Comparison of ENCODE assay signal across 21 cellular contexts in the genomic region with DNA sequence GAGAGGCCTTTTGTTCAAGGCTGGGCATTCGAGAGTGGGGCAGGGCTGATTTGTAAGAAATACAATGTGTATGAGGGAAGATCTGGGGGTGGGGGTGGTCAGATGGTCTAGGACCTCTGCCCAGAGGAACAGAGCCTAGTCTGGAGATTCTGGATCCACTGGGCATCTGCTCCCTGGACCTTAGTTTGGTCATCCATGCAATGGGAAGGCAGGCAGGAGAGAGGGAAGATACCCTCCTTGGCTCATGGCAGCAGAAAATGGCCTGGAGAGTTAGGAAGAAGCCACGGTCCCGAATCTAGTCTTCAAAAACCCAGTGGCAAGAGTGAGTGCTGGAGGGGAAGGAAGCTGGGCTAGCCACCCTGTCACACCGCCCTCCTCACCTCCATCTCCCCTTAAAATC. TPM values are rescaled to one million over a fixed set of nuclear protein-coding genes. Genes with fewer than 3 reads are reported as not detected.
DNase-seq lines count a peak whose midpoint lies in the region; ATAC-seq, FAIRE-seq and TF ChIP-seq lines count a peak whose summit lies in the region.
"Had no signal": no experiment of that assay in that cellular context is flagged by ENCODE, and none has a peak within 500 bp of the region (broad histone marks: within the 10 kb centered on the region; RNA-seq: fewer than 3 reads in every experiment).

No MANE protein-coding gene starts in this region.

- no peak overlapping the region for H4K8ac ChIP-seq in H1 (ENCODE audit: extremely low read depth, insufficient read depth, low read length)

- H3K27me3 Mint-ChIP-seq in neural progenitor cell (ENCODE audit: insufficient read depth, low read depth) (peaks cover 3% of the 10 kb centered on the region), osteocyte (ENCODE audit: unreplicated experiment) (no peaks in the 10 kb centered on the region)
- H3K27me3 Mint-ChIP-seq in activated T-helper 1 cell treated with anti-CD3 and anti-CD28 coated beads, Interleukin-12 subunit alpha, Interleukin-12 subunit beta, Interleukin-2, Interleukin-4 antibody, amounts not matched to agents 30 ng/mL and 10 ng/mL and 1 ng/mL, durations not matched to agents 14 hours and 24 hours and 36 hours (ENCODE audit: insufficient read depth): no peaks in the 10 kb centered on the region
- H3K27me3 Mint-ChIP-seq: B cell; CD4-positive, CD25-positive, alpha-beta regulatory T cell had no signal

- no peak overlapping the region for H2BK5ac ChIP-seq in H1 (ENCODE audit: low read depth, low read length)

- H3K4me3 Mint-ChIP-seq in neural progenitor cell (peak overlapping the region; percentile 57), osteocyte (ENCODE audit: unreplicated experiment) (no peak overlapping the region)
- no peak overlapping the region for H3K4me3 Mint-ChIP-seq in activated T-helper 1 cell treated with anti-CD3 and anti-CD28 coated beads, Interleukin-12 subunit alpha, Interleukin-12 subunit beta, Interleukin-2, Interleukin-4 antibody, amounts not matched to agents 30 ng/mL and 10 ng/mL and 1 ng/mL, durations not matched to agents 14 hours and 24 hours and 36 hours
- H3K4me3 Mint-ChIP-seq: B cell had no signal

- no peak overlapping the region for H3K4ac ChIP-seq in H1 (replicated peaks; ENCODE audit: insufficient read length, low read depth, low read length)

- FAIRE-seq in HepG2 (lab: Jason Lieb, UNC) (no peak), H1 (lab: Jason Lieb, UNC) (no peak)
- FAIRE-seq: A549 had no signal

- H4K20me1 ChIP-seq in HepG2 (ENCODE audit: insufficient read depth, low read length) (no peaks in the 10 kb centered on the region), H1 (replicated peaks in 1 of 2; ENCODE audit: control insufficient read depth in 1 of 2, insufficient read depth in 2 of 2, low read length in 2 of 2) (no peaks in the 10 kb centered on the region), neural progenitor cell (ENCODE audit: low read depth) (peaks cover 19% of the 10 kb centered on the region)

- no peak for TF ChIP-seq CTCF in HepG2 (CRISPR knock-in tag; IDR thresholded peaks at IDR 0.05)
- TF ChIP-seq CTCF in right lobe of liver (IDR thresholded peaks at IDR 0.05): no peak
- no peak for TF ChIP-seq CTCF in H1 (IDR thresholded peaks at IDR 0.05; ENCODE audit: control extremely low read depth in 1 of 3, insufficient read depth in 1 of 3, low read depth in 1 of 3, low read length in 3 of 3)
- no peak for TF ChIP-seq CTCF in neural progenitor cell (IDR thresholded peaks at IDR 0.05)
- no peak for TF ChIP-seq CTCF in osteocyte (IDR thresholded peaks at IDR 0.05)

- peaks cover 2% of the 10 kb centered on the region; the same call in 1 of the 2 replicates for H3K23me2 ChIP-seq in H1 (ENCODE audit: low read depth, low read length)

- H3K9ac ChIP-seq in HepG2 (ENCODE audit: insufficient read depth, low read depth, low read length): no peak overlapping the region
- H3K9ac ChIP-seq in H1 (replicated peaks in 1 of 4; ENCODE audit: extremely low read depth in 1 of 4, low read depth in 3 of 4, low read length in 3 of 4): no peak overlapping the region
- H3K9ac ChIP-seq in neural progenitor cell: no peak overlapping the region

- CTCF ChIA-PET in HepG2 (lab: Yijun Ruan, JAX; ENCODE audit: low intra/inter-chr PET ratio, low total read pairs) (no interaction called here), H1 (lab: Charles Lee; ENCODE audit: partially characterized antibody) (interaction anchor here (0.7 to 5.7 kb wide), 5 partner anchors 9 to 48 kb away, joined by 3 to 36 read pairs (median 3); no protein-coding TSS in a partner anchor)

- H3K14ac ChIP-seq in H1 (ENCODE audit: insufficient read length): no peak overlapping the region

- no peak for TF ChIP-seq RAD21 in HepG2 (CRISPR knock-in tag; IDR thresholded peaks at IDR 0.05)
- TF ChIP-seq RAD21 in H1 (IDR thresholded peaks at IDR 0.05 in 1 of 2, conservative IDR thresholded peaks at IDR 0.05 in 1 of 2; ENCODE audit: low read depth in 2 of 2, low read length in 2 of 2): no peak

- no peak overlapping the region for H3K18ac ChIP-seq in H1 (ENCODE audit: extremely low read depth, low read length)

- H4K91ac ChIP-seq in H1 (replicated peaks; ENCODE audit: insufficient read length, low read length): peak overlapping the region; percentile 35

- no peaks in the 10 kb centered on the region; a peak in 2 of 5 replicates for H3K27me3 ChIP-seq in HepG2 (ENCODE audit: control insufficient read depth in 1 of 2, insufficient read depth in 2 of 2, low read length in 2 of 2)
- no peaks in the 10 kb centered on the region for H3K27me3 ChIP-seq in right lobe of liver
- H3K27me3 ChIP-seq in H1 (replicated peaks in 1 of 4; ENCODE audit: control insufficient read depth in 3 of 4, extremely low read depth in 1 of 4, insufficient read depth in 3 of 4, low read length in 3 of 4): peaks cover 0 to 3% (median 0%) of the 10 kb centered on the region in 4 experiments; a peak in 2 of 7 replicates
- H3K27me3 ChIP-seq in neural progenitor cell: peaks cover 56% of the 10 kb centered on the region
- H3K27me3 ChIP-seq: MG63, Peyer's patch, SJCRH30 had no signal

- H3K9me3 ChIP-seq in HepG2 (ENCODE audit: low read length) (no peaks in the 10 kb centered on the region), right lobe of liver (no peaks in the 10 kb centered on the region), H1 (ENCODE audit: insufficient read depth in 2 of 2, low read depth in 1 of 2, low read length in 1 of 2) (no peaks in the 10 kb centered on the region), neural progenitor cell (ENCODE audit: low read depth) (no peaks in the 10 kb centered on the region)
- H3K9me3 ChIP-seq: A549, MG63, Peyer's patch, SJCRH30 had no signal

- POLR2A ChIA-PET in HepG2 (lab: Yijun Ruan, JAX) (no interaction called here), H1 (lab: Charles Lee; ENCODE audit: partially characterized antibody) (interaction anchor here (1.3 to 2.5 kb wide), 3 partner anchors 9 to 132 kb away, joined by 3 to 7 read pairs (median 3); a partner anchor contains a TSS)

- H3K4me2 ChIP-seq in HepG2 (ENCODE audit: low read depth, low read length) (no peak overlapping the region), H1 (ENCODE audit: insufficient read depth in 1 of 2, low read depth in 2 of 2, low read length in 2 of 2) (no peak overlapping the region), neural progenitor cell (no peak overlapping the region)

- no peaks in the 10 kb centered on the region for H3K79me2 ChIP-seq in HepG2 (ENCODE audit: insufficient read depth, low read length)
- no peaks in the 10 kb centered on the region for H3K79me2 ChIP-seq in H1 (ENCODE audit: control insufficient read depth in 1 of 2, insufficient read depth in 2 of 2, low read length in 2 of 2)
- H3K79me2 ChIP-seq in neural progenitor cell (ENCODE audit: low read depth): no peaks in the 10 kb centered on the region

- peak overlapping the region; percentile 89; the same call in 1 of the 2 replicates for H2AK5ac ChIP-seq in H1 (ENCODE audit: low read depth, low read length)

- TF ChIP-seq POLR2A in HepG2 (IDR thresholded peaks at IDR 0.05; ENCODE audit: insufficient read depth in 1 of 2, low read depth in 2 of 2, low read length in 2 of 2): no peak
- TF ChIP-seq POLR2A in right lobe of liver (IDR thresholded peaks at IDR 0.05): no peak
- no peak for TF ChIP-seq POLR2A in H1 (IDR thresholded peaks at IDR 0.05; ENCODE audit: control extremely low read depth in 1 of 2, low read depth in 2 of 2, low read length in 2 of 2)

- H3K27ac ChIP-seq in HepG2 (ENCODE audit: extremely low read length, insufficient read depth, low read length): no peak overlapping the region
- no peak overlapping the region for H3K27ac ChIP-seq in right lobe of liver
- H3K27ac ChIP-seq in H1 (ENCODE audit: low read depth, low read length): no peak overlapping the region
- no peak overlapping the region for H3K27ac ChIP-seq in neural progenitor cell
- H3K27ac ChIP-seq: Peyer's patch, SJCRH30 had no signal

- no peak overlapping the region for H3K4me3 ChIP-seq in HepG2 (replicated peaks in 1 of 3; ENCODE audit: insufficient read depth in 1 of 3, low read depth in 2 of 3, low read length in 3 of 3)
- H3K4me3 ChIP-seq in right lobe of liver: no peak overlapping the region
- no peak overlapping the region for H3K4me3 ChIP-seq in H1 (ENCODE audit: extremely low read depth in 1 of 4, insufficient read depth in 2 of 4, low read depth in 3 of 4, low read length in 4 of 4)
- H3K4me3 ChIP-seq in neural progenitor cell: no peak overlapping the region
- H3K4me3 ChIP-seq: A549, MG63, Peyer's patch, SJCRH30 had no signal

- no peak overlapping the region for H2AFZ ChIP-seq in HepG2 (ENCODE audit: low read length)
- H2AFZ ChIP-seq in H1 (ENCODE audit: low read length): no peak overlapping the region
- H2AFZ ChIP-seq in neural progenitor cell (replicated peaks): no peak overlapping the region

- H3K4me1 Mint-ChIP-seq in neural progenitor cell: peaks cover 48% of the 10 kb centered on the region
- peaks cover 28% of the 10 kb centered on the region for H3K4me1 Mint-ChIP-seq in activated T-helper 1 cell treated with anti-CD3 and anti-CD28 coated beads, Interleukin-12 subunit alpha, Interleukin-12 subunit beta, Interleukin-2, Interleukin-4 antibody, amounts not matched to agents 30 ng/mL and 10 ng/mL and 1 ng/mL, durations not matched to agents 14 hours and 24 hours and 36 hours (ENCODE audit: low read depth)
- H3K4me1 Mint-ChIP-seq in osteocyte (ENCODE audit: unreplicated experiment): peaks cover 46% of the 10 kb centered on the region

- H3F3A ChIP-seq in neural progenitor cell (ENCODE audit: low read depth): peaks cover 19% of the 10 kb centered on the region

- ATAC-seq in HepG2: no peak
- no peak for ATAC-seq in right lobe of liver
- ATAC-seq: A549 had no signal

- H3K27ac Mint-ChIP-seq in neural progenitor cell: peak overlapping the region; percentile 91
- no peak overlapping the region for H3K27ac Mint-ChIP-seq in activated T-helper 1 cell treated with anti-CD3 and anti-CD28 coated beads, Interleukin-12 subunit alpha, Interleukin-12 subunit beta, Interleukin-2, Interleukin-4 antibody, amounts not matched to agents 30 ng/mL and 10 ng/mL and 1 ng/mL, durations not matched to agents 14 hours and 24 hours and 36 hours
- H3K27ac Mint-ChIP-seq in osteocyte (ENCODE audit: unreplicated experiment): no peak overlapping the region
- H3K27ac Mint-ChIP-seq: B cell; CD4-positive, CD25-positive, alpha-beta regulatory T cell had no signal

- H3K4me1 ChIP-seq in HepG2 (ENCODE audit: insufficient read depth, low read length): peaks cover 35% of the 10 kb centered on the region
- H3K4me1 ChIP-seq in right lobe of liver: peaks cover 0 to 14% (median 5%) of the 10 kb centered on the region in 4 donors
- H3K4me1 ChIP-seq in H1 (replicated peaks in 1 of 4; ENCODE audit: control insufficient read depth in 3 of 4, insufficient read depth in 4 of 4, low read length in 3 of 4): peaks cover 10 to 23% (median 16%) of the 10 kb centered on the region in 4 experiments
- peaks cover 23% of the 10 kb centered on the region for H3K4me1 ChIP-seq in neural progenitor cell

- no peak for TF ChIP-seq EP300 in HepG2 (IDR thresholded peaks at IDR 0.05; ENCODE audit: low read depth in 2 of 2, low read length in 2 of 2)
- no peak for TF ChIP-seq EP300 in HepG2 (CRISPR knock-in tag; IDR thresholded peaks at IDR 0.05; ENCODE audit: borderline replicate concordance)
- TF ChIP-seq EP300 in H1 (IDR thresholded peaks at IDR 0.05; ENCODE audit: borderline replicate concordance in 1 of 2, low read depth in 2 of 2, low read length in 2 of 2): no peak

- H2BK12ac ChIP-seq in H1 (ENCODE audit: low read depth, low read length): 0 out of 2 replicates have a peak overlapping the region, but pooled peaks have one; percentile 71

- no peak overlapping the region for H3K23ac ChIP-seq in H1 (ENCODE audit: insufficient read length)

- H3K36me3 ChIP-seq in HepG2 (replicated peaks in 1 of 2; ENCODE audit: control insufficient read depth in 1 of 2, insufficient read depth in 2 of 2, low read length in 2 of 2) (no peaks in the 10 kb centered on the region), right lobe of liver (no peaks in the 10 kb centered on the region), H1 (ENCODE audit: control insufficient read depth in 2 of 4, insufficient read depth in 4 of 4, low read length in 3 of 4) (no peaks in the 10 kb centered on the region; a peak in 1 of 8 replicates), neural progenitor cell (no peaks in the 10 kb centered on the region)
- H3K36me3 ChIP-seq: MG63, Peyer's patch, SJCRH30 had no signal

- no peak overlapping the region for H4K5ac ChIP-seq in H1 (ENCODE audit: insufficient read length, low read depth, low read length)

- no peak for DNase-seq in HepG2 (ENCODE audit: low spot score)
- no peak for DNase-seq in right lobe of liver
- no peak for DNase-seq in H1 (ENCODE audit: low read depth in 1 of 2, low spot score in 2 of 2)
- no peak for DNase-seq in neural progenitor cell (ENCODE audit: low spot score)
- no peak for DNase-seq in activated T-helper 1 cell treated with anti-CD3 and anti-CD28 coated beads, Interleukin-12 subunit alpha, Interleukin-12 subunit beta, Interleukin-2, Interleukin-4 antibody, amounts not matched to agents 30 ng/mL and 10 ng/mL and 1 ng/mL, durations not matched to agents 14 hours and 24 hours and 36 hours (ENCODE audit: low spot score)
- no peak for DNase-seq in DMS53 treated with DMSO at 0.1 percent for 48 hours (lab: John Stamatoyannopoulos, UW; ENCODE audit: unreplicated experiment)
- DNase-seq in osteocyte (ENCODE audit: extremely low spot score, unreplicated experiment): no peak
- DNase-seq: CD4-positive, CD25-positive, alpha-beta regulatory T cell; DMS79 treated with DMSO at 0.1 percent for 48 hours; MG63; NCI-H1417; NCI-H1694 treated with DMSO at 0.1 percent for 48 hours; NCI-H2081 treated with DMSO at 0.1 percent for 48 hours; NCI-H2171 treated with DMSO at 0.1 percent for 48 hours; NCI-H446; NCI-H526; Peyer's patch; SJCRH30 had no signal

- no peak overlapping the region for H2BK15ac ChIP-seq in H1 (ENCODE audit: low read length)

- no peak overlapping the region for H3K56ac ChIP-seq in H1 (replicated peaks; ENCODE audit: insufficient read length, low read depth, low read length)

- no peak overlapping the region for H2BK120ac ChIP-seq in H1 (replicated peaks; ENCODE audit: low read depth, low read length)

- intact Hi-C loops in HepG2 (cut with micrococcal nuclease; ENCODE audit: unreplicated experiment) (no loop called here), right lobe of liver (cut with DNase I) (no loop called here)
- intact Hi-C loops in activated T-helper 1 cell treated with anti-CD3 and anti-CD28 coated beads, Interleukin-12 subunit alpha, Interleukin-12 subunit beta, Interleukin-2, Interleukin-4 antibody, amounts not matched to agents 30 ng/mL and 10 ng/mL and 1 ng/mL, durations not matched to agents 14 hours and 24 hours and 36 hours (cut with micrococcal nuclease): no loop called here

- no peaks in the 10 kb centered on the region for H3K79me1 ChIP-seq in H1 (ENCODE audit: low read depth, low read length)

- H3K9me3 Mint-ChIP-seq in neural progenitor cell: no peaks in the 10 kb centered on the region
- H3K9me3 Mint-ChIP-seq in activated T-helper 1 cell treated with anti-CD3 and anti-CD28 coated beads, Interleukin-12 subunit alpha, Interleukin-12 subunit beta, Interleukin-2, Interleukin-4 antibody, amounts not matched to agents 30 ng/mL and 10 ng/mL and 1 ng/mL, durations not matched to agents 14 hours and 24 hours and 36 hours: no peaks in the 10 kb centered on the region
- no peaks in the 10 kb centered on the region for H3K9me3 Mint-ChIP-seq in osteocyte (ENCODE audit: unreplicated experiment)
- H3K9me3 Mint-ChIP-seq: CD4-positive, CD25-positive, alpha-beta regulatory T cell had no signal

- 30% methylated on average over 4 of the region's 4 CpGs for WGBS in HepG2 (ENCODE audit: low lambda C conversion rate)
- 40% methylated on average over 1 of the region's 4 CpGs for WGBS in right lobe of liver (ENCODE audit: insufficient coverage, low coverage, low lambda C conversion rate, missing lambda C conversion rate)
- WGBS in H1 (ENCODE audit: extremely low coverage in 1 of 2, insufficient coverage in 1 of 2, insufficient read length in 1 of 2, insufficient replicate concordance in 2 of 2, low coverage in 1 of 2, low lambda C conversion rate in 2 of 2, missing lambda C conversion rate in 1 of 2), 2 experiments: 91% methylated on average over 4 of the region's 4 CpGs; no CpG with 5 or more reads in 1 of the 2 experiments

- no TSS peak for BruUV-seq in HepG2 (replicated peaks; lab: Mats Ljungman, UMichigan)

- H3K36me3 Mint-ChIP-seq in neural progenitor cell (no peaks in the 10 kb centered on the region), osteocyte (ENCODE audit: unreplicated experiment) (no peaks in the 10 kb centered on the region)
- H3K36me3 Mint-ChIP-seq in activated T-helper 1 cell treated with anti-CD3 and anti-CD28 coated beads, Interleukin-12 subunit alpha, Interleukin-12 subunit beta, Interleukin-2, Interleukin-4 antibody, amounts not matched to agents 30 ng/mL and 10 ng/mL and 1 ng/mL, durations not matched to agents 14 hours and 24 hours and 36 hours (ENCODE audit: low read depth): no peaks in the 10 kb centered on the region
- H3K36me3 Mint-ChIP-seq: CD4-positive, CD25-positive, alpha-beta regulatory T cell had no signal

- H2BK20ac ChIP-seq in H1 (ENCODE audit: low read length): no peak overlapping the region

- in situ Hi-C loops in HepG2 (cut with HindIII; ENCODE audit: extremely low pct_ligation_motif_present, low pct_unique_long_range_greater_than_20kb): no loop called here

RNA-seq across cellular contexts. Expression of a gene that starts 38.8 kb away (rescaled TPM):
- total RNA-seq in HepG2 (2016; rRNA removed; fragmentation: Illumina TruSeq; extraction: Trizol) (5.8 and 9.9 TPM in 2 replicates), right lobe of liver (100 to 1,000 TPM in 1 of 6 experiments, 10 to 100 TPM in 5; 19.0 to 116 (median 25.8) TPM), neural progenitor cell (ENCODE audit: low replicate concordance) (0.77 and 12.8 TPM in 2 replicates), osteocyte (23.4 and 26.0 TPM in 2 replicates)
- 8.5 and 9.6 TPM in 2 replicates for total RNA-seq in HepG2 (2016; cell fraction: cytosol; rRNA removed; fragmentation: Illumina TruSeq; extraction: Trizol; ENCODE audit: low read depth)
- total RNA-seq in HepG2 (2016; cell fraction: insoluble cytoplasmic fraction; rRNA removed; fragmentation: Illumina TruSeq; extraction: Trizol): 6.5 and 9.1 TPM in 2 replicates
- total RNA-seq in HepG2 (2016; cell fraction: membrane; rRNA removed; fragmentation: Illumina TruSeq; extraction: Trizol): 11.1 and 14.4 TPM in 2 replicates
- 4.1 and 4.2 TPM in 2 replicates for total RNA-seq in HepG2 (2016; cell fraction: nucleus; rRNA removed; fragmentation: Illumina TruSeq; extraction: Trizol)
- polyA plus RNA-seq in HepG2 (2011; rRNA removed) (1.5 and 2.0 TPM in 2 replicates), H1 (2011; rRNA removed) (5.4 and 11.1 TPM in 2 replicates)
- 1.7 and 3.5 TPM in 2 replicates for polyA plus RNA-seq in HepG2 (2011; cell fraction: cytosol; rRNA removed)
- polyA plus RNA-seq in HepG2 (2011; cell fraction: nucleus; rRNA removed): 3.7 and 3.9 TPM in 2 replicates
- 5.5 and 6.8 TPM in 2 replicates for polyA plus RNA-seq in HepG2 (2012)
- polyA plus RNA-seq in HepG2 (2016; cell fraction: cytosol; fragmentation: Illumina TruSeq; extraction: Trizol; ENCODE audit: low read depth): 9.0 and 13.1 TPM in 2 replicates
- 11.7 and 13.4 TPM in 2 replicates for polyA plus RNA-seq in HepG2 (2016; cell fraction: insoluble cytoplasmic fraction; fragmentation: Illumina TruSeq; extraction: Trizol; ENCODE audit: low read depth)
- polyA plus RNA-seq in HepG2 (2016; cell fraction: membrane; fragmentation: Illumina TruSeq; extraction: Trizol; ENCODE audit: low read depth): 14.8 and 15.5 TPM in 2 replicates
- 13.0 and 14.6 TPM in 2 replicates for polyA plus RNA-seq in HepG2 (2016; cell fraction: nucleus; fragmentation: Illumina TruSeq; extraction: Trizol; ENCODE audit: insufficient read depth, low read depth)
- polyA minus RNA-seq in HepG2 (2011; rRNA and poly(A)+ RNA removed; ENCODE audit: low replicate concordance): 1.8 and 1.9 TPM in 2 replicates
- 3.7 and 5.4 TPM in 2 replicates for polyA minus RNA-seq in HepG2 (2011; cell fraction: cytosol; rRNA and poly(A)+ RNA removed)
- polyA minus RNA-seq in HepG2 (2011; cell fraction: nucleus; rRNA and poly(A)+ RNA removed): 1.6 and 2.2 TPM in 2 replicates
- 16.0 and 16.3 TPM in 2 replicates for total RNA-seq in H1 (2021; fragmentation: NEBNext Ultra II Directional; extraction: Animal tissue kit (Norgen Biotek cat#: 25700))
- 4.6 TPM for polyA plus RNA-seq in H1 (2011; cell fraction: cytosol; rRNA removed)
- polyA plus RNA-seq in H1 (2011; cell fraction: nucleus; rRNA removed): 8.9 TPM
- 5.5 to 10.2 TPM (median 9.5 TPM) in 4 replicates for polyA plus RNA-seq in H1 (2012, experiment 1 of 2)
- polyA plus RNA-seq in H1 (2012, experiment 2 of 2): 3.8 TPM
- polyA plus RNA-seq in H1 (2013, experiment 1 of 2): 15.6 TPM
- polyA plus RNA-seq in H1 (2013, experiment 2 of 2): 16.1 TPM
- polyA minus RNA-seq in H1 (2011; rRNA and poly(A)+ RNA removed): 0.22 and 0.63 TPM in 2 replicates
- polyA minus RNA-seq in H1 (2011; cell fraction: cytosol; rRNA and poly(A)+ RNA removed): 5.8 TPM
- 12.1 TPM for polyA minus RNA-seq in H1 (2011; cell fraction: nucleus; rRNA and poly(A)+ RNA removed)
- total RNA-seq in activated T-helper 1 cell treated with anti-CD3 and anti-CD28 coated beads, Interleukin-12 subunit alpha, Interleukin-12 subunit beta, Interleukin-2, Interleukin-4 antibody, amounts not matched to agents 30 ng/mL and 10 ng/mL and 1 ng/mL, durations not matched to agents 14 hours and 24 hours and 36 hours: 4.1 and 5.0 TPM in 2 replicates
- total RNA-seq: SJCRH30 had no signal

RNA-seq across cellular contexts. Expression of a gene that starts 39.8 kb away (rescaled TPM):
- 0.02 TPM in 1 of 2 replicates, not detected in the other for total RNA-seq in HepG2 (2016; rRNA removed; fragmentation: Illumina TruSeq; extraction: Trizol)
- total RNA-seq in HepG2 (2016; cell fraction: cytosol; rRNA removed; fragmentation: Illumina TruSeq; extraction: Trizol; ENCODE audit: low read depth): not detected in 2 replicates
- not detected in 2 replicates for total RNA-seq in HepG2 (2016; cell fraction: insoluble cytoplasmic fraction; rRNA removed; fragmentation: Illumina TruSeq; extraction: Trizol)
- not detected in 2 replicates for total RNA-seq in HepG2 (2016; cell fraction: membrane; rRNA removed; fragmentation: Illumina TruSeq; extraction: Trizol)
- not detected in 2 replicates for total RNA-seq in HepG2 (2016; cell fraction: nucleus; rRNA removed; fragmentation: Illumina TruSeq; extraction: Trizol)
- polyA plus RNA-seq in HepG2 (2011; rRNA removed): 0.03 and 0.09 TPM in 2 replicates
- polyA plus RNA-seq in HepG2 (2011; cell fraction: cytosol; rRNA removed): 0.03 and 0.05 TPM in 2 replicates
- polyA plus RNA-seq in HepG2 (2011; cell fraction: nucleus; rRNA removed): 0.40 and 0.48 TPM in 2 replicates
- polyA plus RNA-seq in HepG2 (2012): 0.04 and 0.12 TPM in 2 replicates
- polyA plus RNA-seq in HepG2 (2016; cell fraction: cytosol; fragmentation: Illumina TruSeq; extraction: Trizol; ENCODE audit: low read depth): not detected in 2 replicates
- not detected in 2 replicates for polyA plus RNA-seq in HepG2 (2016; cell fraction: insoluble cytoplasmic fraction; fragmentation: Illumina TruSeq; extraction: Trizol; ENCODE audit: low read depth)
- polyA plus RNA-seq in HepG2 (2016; cell fraction: membrane; fragmentation: Illumina TruSeq; extraction: Trizol; ENCODE audit: low read depth): 0.06 TPM in 1 of 2 replicates, not detected in the other
- polyA plus RNA-seq in HepG2 (2016; cell fraction: nucleus; fragmentation: Illumina TruSeq; extraction: Trizol; ENCODE audit: insufficient read depth, low read depth): 0.19 and 0.45 TPM in 2 replicates
- polyA minus RNA-seq in HepG2 (2011; rRNA and poly(A)+ RNA removed; ENCODE audit: low replicate concordance): 0.08 and 0.12 TPM in 2 replicates
- polyA minus RNA-seq in HepG2 (2011; cell fraction: cytosol; rRNA and poly(A)+ RNA removed): not detected in 2 replicates
- not detected in 2 replicates for polyA minus RNA-seq in HepG2 (2011; cell fraction: nucleus; rRNA and poly(A)+ RNA removed)
- total RNA-seq in right lobe of liver: under 1 TPM; 0.12 to 0.23 (median 0.15) TPM
- total RNA-seq in H1 (2021; fragmentation: NEBNext Ultra II Directional; extraction: Animal tissue kit (Norgen Biotek cat#: 25700)): 3.5 and 3.9 TPM in 2 replicates
- 2.2 and 4.0 TPM in 2 replicates for polyA plus RNA-seq in H1 (2011; rRNA removed)
- 1.9 TPM for polyA plus RNA-seq in H1 (2011; cell fraction: cytosol; rRNA removed)
- 7.6 TPM for polyA plus RNA-seq in H1 (2011; cell fraction: nucleus; rRNA removed)
- 3.0 to 5.7 TPM (median 4.7 TPM) in 4 replicates for polyA plus RNA-seq in H1 (2012, experiment 1 of 2)
- 3.1 TPM for polyA plus RNA-seq in H1 (2012, experiment 2 of 2)
- polyA plus RNA-seq in H1 (2013, experiment 1 of 2): 2.7 TPM
- 2.5 TPM for polyA plus RNA-seq in H1 (2013, experiment 2 of 2)
- polyA minus RNA-seq in H1 (2011; rRNA and poly(A)+ RNA removed): 1.2 and 1.3 TPM in 2 replicates
- polyA minus RNA-seq in H1 (2011; cell fraction: cytosol; rRNA and poly(A)+ RNA removed): 2.1 TPM
- 2.5 TPM for polyA minus RNA-seq in H1 (2011; cell fraction: nucleus; rRNA and poly(A)+ RNA removed)
- 0.87 TPM in 1 of 2 replicates, not detected in the other for total RNA-seq in neural progenitor cell (ENCODE audit: low replicate concordance)
- total RNA-seq in activated T-helper 1 cell treated with anti-CD3 and anti-CD28 coated beads, Interleukin-12 subunit alpha, Interleukin-12 subunit beta, Interleukin-2, Interleukin-4 antibody, amounts not matched to agents 30 ng/mL and 10 ng/mL and 1 ng/mL, durations not matched to agents 14 hours and 24 hours and 36 hours: 0.78 and 0.88 TPM in 2 replicates
- total RNA-seq in osteocyte: 0.51 and 0.63 TPM in 2 replicates
- total RNA-seq: H4 had no signal
